18 cellular contexts compared by ENCODE assay signal in genomic region chr4:145865274-145865941, GRCh38.
DNase-seq lines count a peak whose midpoint lies in the region; ATAC-seq and TF ChIP-seq lines count a peak whose summit lies in the region.
"Had no signal": no experiment of that assay in that cellular context is flagged by ENCODE, and none has a peak within 500 bp of the region (broad histone marks: within the 10 kb centered on the region; RNA-seq: fewer than 3 reads in every experiment).

No MANE protein-coding gene starts in this region.

- DNase-seq in stimulated activated naive CD8-positive, alpha-beta T cell treated with anti-CD3 and anti-CD28 coated beads, Interleukin-15, amount 100 ng/mL, for 72 hours: no peak
- DNase-seq in NCI-H69 (lab: John Stamatoyannopoulos, UW) (peak; percentile 13), thoracic aorta (ENCODE audit: low spot score) (no peak), GM03348 (ENCODE audit: low spot score) (no peak), sciatic nerve (ENCODE audit: low spot score) (no peak), NCI-H2107 treated with DMSO at 0.1 percent for 48 hours (lab: John Stamatoyannopoulos, UW; ENCODE audit: unreplicated experiment) (no peak)
- DNase-seq: activated gamma-delta T cell treated with Interleukin-2 at 50 U/mL for 16 hours; CD4-positive, CD25-positive, alpha-beta regulatory T cell; colonic mucosa; NCI-H1105; NCI-H2171; NCI-H748 treated with DMSO at 0.1 percent for 48 hours; occipital lobe; sigmoid colon; stimulated activated CD4-positive, alpha-beta T cell treated with anti-CD3 and anti-CD28 coated beads, Interleukin-2, amount 100 ng/mL, for 24 hours had no signal

- intact Hi-C loops in sciatic nerve (cut with DNase I): no loop called here

- no peaks in the 10 kb centered on the region for H3K36me3 ChIP-seq in thoracic aorta
- H3K36me3 ChIP-seq: colonic mucosa, sigmoid colon had no signal

- peak overlapping the region; percentile 4 to 64 for H3K27ac ChIP-seq in thoracic aorta
- H3K27ac ChIP-seq: colonic mucosa, sigmoid colon had no signal

- H3K9me3 Mint-ChIP-seq in stimulated activated naive CD8-positive, alpha-beta T cell treated with anti-CD3 and anti-CD28 coated beads, Interleukin-15, Interleukin-2, amounts not matched to agents 100 ng/mL and 50 ng/mL, for 24 hours: no peaks in the 10 kb centered on the region
- H3K9me3 Mint-ChIP-seq in stimulated activated naive CD8-positive, alpha-beta T cell treated with anti-CD3 and anti-CD28 coated beads, Interleukin-15, amount 100 ng/mL, for 72 hours: no peaks in the 10 kb centered on the region
- H3K9me3 Mint-ChIP-seq: CD4-positive, CD25-positive, alpha-beta regulatory T cell had no signal

- TF ChIP-seq CTCF in thoracic aorta (IDR thresholded peaks at IDR 0.05): no peak

- peaks cover 67% of the 10 kb centered on the region for H3K36me3 Mint-ChIP-seq in stimulated activated naive CD8-positive, alpha-beta T cell treated with anti-CD3 and anti-CD28 coated beads, Interleukin-15, Interleukin-2, amounts not matched to agents 100 ng/mL and 50 ng/mL, for 24 hours (ENCODE audit: low read depth)

- ATAC-seq in stimulated activated naive CD8-positive, alpha-beta T cell treated with anti-CD3 and anti-CD28 coated beads, Interleukin-15, amount 100 ng/mL, for 72 hours: no peak
- ATAC-seq in HG02623 (IDR thresholded peaks at IDR 0.05; ENCODE audit: unreplicated experiment) (peak; percentile 43), thoracic aorta (ENCODE audit: insufficient number of reproducible peaks, low FRiP score, low read depth) (no peak), sciatic nerve (no peak)
- ATAC-seq: activated CD4-positive, CD25-positive, alpha-beta regulatory T cell treated with anti-CD3 and anti-CD28 coated beads, Interleukin-2, amount 50 U/mL, for 24 hours had no signal

- H3K9me3 ChIP-seq in thoracic aorta: no peaks in the 10 kb centered on the region
- H3K9me3 ChIP-seq: colonic mucosa, sigmoid colon had no signal

- H3K4me3 ChIP-seq in thoracic aorta: no peak overlapping the region
- H3K4me3 ChIP-seq: colonic mucosa, sigmoid colon had no signal

- peaks cover 33% of the 10 kb centered on the region for H3K4me1 Mint-ChIP-seq in stimulated activated naive CD8-positive, alpha-beta T cell treated with anti-CD3 and anti-CD28 coated beads, Interleukin-15, Interleukin-2, amounts not matched to agents 100 ng/mL and 50 ng/mL, for 24 hours (ENCODE audit: low read depth)
- H3K4me1 Mint-ChIP-seq in stimulated activated naive CD8-positive, alpha-beta T cell treated with anti-CD3 and anti-CD28 coated beads, Interleukin-15, amount 100 ng/mL, for 72 hours: peaks cover 24% of the 10 kb centered on the region

- no peaks in the 10 kb centered on the region for H3K27me3 ChIP-seq in thoracic aorta (replicated peaks; ENCODE audit: insufficient read depth)
- H3K27me3 ChIP-seq: colonic mucosa, sigmoid colon had no signal

- peak overlapping the region; percentile 7 for H3K27ac Mint-ChIP-seq in stimulated activated naive CD8-positive, alpha-beta T cell treated with anti-CD3 and anti-CD28 coated beads, Interleukin-15, Interleukin-2, amounts not matched to agents 100 ng/mL and 50 ng/mL, for 24 hours
- H3K27ac Mint-ChIP-seq in stimulated activated naive CD8-positive, alpha-beta T cell treated with anti-CD3 and anti-CD28 coated beads, Interleukin-15, amount 100 ng/mL, for 72 hours: no peak overlapping the region

- H3K27me3 Mint-ChIP-seq in stimulated activated naive CD8-positive, alpha-beta T cell treated with anti-CD3 and anti-CD28 coated beads, Interleukin-15, Interleukin-2, amounts not matched to agents 100 ng/mL and 50 ng/mL, for 24 hours: no peaks in the 10 kb centered on the region
- no peaks in the 10 kb centered on the region for H3K27me3 Mint-ChIP-seq in stimulated activated naive CD8-positive, alpha-beta T cell treated with anti-CD3 and anti-CD28 coated beads, Interleukin-15, amount 100 ng/mL, for 72 hours
- H3K27me3 Mint-ChIP-seq: CD4-positive, CD25-positive, alpha-beta regulatory T cell had no signal

- peaks cover 23 to 74% of the 10 kb centered on the region in 2 donors for H3K4me1 ChIP-seq in thoracic aorta (ENCODE audit: control insufficient read depth in 1 of 2, low read depth in 2 of 2)
- H3K4me1 ChIP-seq: colonic mucosa had no signal

- no peak overlapping the region for H3K4me3 Mint-ChIP-seq in stimulated activated naive CD8-positive, alpha-beta T cell treated with anti-CD3 and anti-CD28 coated beads, Interleukin-15, Interleukin-2, amounts not matched to agents 100 ng/mL and 50 ng/mL, for 24 hours
- H3K4me3 Mint-ChIP-seq in stimulated activated naive CD8-positive, alpha-beta T cell treated with anti-CD3 and anti-CD28 coated beads, Interleukin-15, amount 100 ng/mL, for 72 hours: no peak overlapping the region
- H3K4me3 Mint-ChIP-seq: CD4-positive, CD25-positive, alpha-beta regulatory T cell had no signal
